Comparison of ENCODE assay signal across 1 cellular context in genomic region chr4:14632041-14632440, GRCh38.
TF ChIP-seq lines count a peak whose summit lies in the region.

No MANE protein-coding gene starts in this region.

TF ChIP-seq in SK-N-SH, 30 proteins besides CTCF, POLR2A, EP300 and RAD21 (continued from another document):
- TF ChIP-seq, protein P1, sequence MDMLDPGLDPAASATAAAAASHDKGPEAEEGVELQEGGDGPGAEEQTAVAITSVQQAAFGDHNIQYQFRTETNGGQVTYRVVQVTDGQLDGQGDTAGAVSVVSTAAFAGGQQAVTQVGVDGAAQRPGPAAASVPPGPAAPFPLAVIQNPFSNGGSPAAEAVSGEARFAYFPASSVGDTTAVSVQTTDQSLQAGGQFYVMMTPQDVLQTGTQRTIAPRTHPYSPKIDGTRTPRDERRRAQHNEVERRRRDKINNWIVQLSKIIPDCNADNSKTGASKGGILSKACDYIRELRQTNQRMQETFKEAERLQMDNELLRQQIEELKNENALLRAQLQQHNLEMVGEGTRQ (IDR thresholded peaks at IDR 0.05; ENCODE audit: borderline replicate concordance, low read depth, low read length): no peak
- no peak for TF ChIP-seq NRF1 (IDR thresholded peaks at IDR 0.05; ENCODE audit: low read depth, low read length)
- no peak for TF ChIP-seq CHD2 (IDR thresholded peaks at IDR 0.05; ENCODE audit: low read length, partially characterized antibody)
- no peak for TF ChIP-seq USF1 (IDR thresholded peaks at IDR 0.05; ENCODE audit: borderline replicate concordance, low read depth)
